In genomic region chr21:33115586-33116541, GRCh38 we compare ENCODE assay signal across 1 cellular context.
TF ChIP-seq lines count a peak whose summit lies in the region.

No MANE protein-coding gene starts in this region.

TF ChIP-seq in WTC11, 78 proteins besides CTCF, POLR2A, EP300 and RAD21 (continued from another document):
- no peak for TF ChIP-seq PRDM15 (CRISPR knock-in tag; IDR thresholded peaks at IDR 0.05)
- TF ChIP-seq MAX (CRISPR knock-in tag; IDR thresholded peaks at IDR 0.05), result no peak
- no peak for TF ChIP-seq HMGA2 (CRISPR knock-in tag; IDR thresholded peaks at IDR 0.05)
- TF ChIP-seq NFE2L1 (CRISPR knock-in tag; IDR thresholded peaks at IDR 0.05), result no peak
- TF ChIP-seq NFYB (CRISPR knock-in tag; conservative IDR thresholded peaks at IDR 0.05; ENCODE audit: low read depth), result no peak
- TF ChIP-seq ATF2 (CRISPR knock-in tag; IDR thresholded peaks at IDR 0.05; ENCODE audit: borderline replicate concordance, low read depth), result no peak
- TF ChIP-seq ESRRA (CRISPR knock-in tag; IDR thresholded peaks at IDR 0.05; ENCODE audit: borderline replicate concordance), result no peak
- no peak for TF ChIP-seq USF1 (CRISPR knock-in tag; IDR thresholded peaks at IDR 0.05)
- TF ChIP-seq AFF4 (CRISPR knock-in tag; IDR thresholded peaks at IDR 0.05; ENCODE audit: borderline replicate concordance), result no peak
- TF ChIP-seq ZNF232 (CRISPR knock-in tag; IDR thresholded peaks at IDR 0.05), result no peak
- TF ChIP-seq E2F4 (CRISPR knock-in tag; IDR thresholded peaks at IDR 0.05; ENCODE audit: borderline replicate concordance, low read depth), result no peak
